ENCODE assay signal across 8 cellular contexts in the genomic region with DNA sequence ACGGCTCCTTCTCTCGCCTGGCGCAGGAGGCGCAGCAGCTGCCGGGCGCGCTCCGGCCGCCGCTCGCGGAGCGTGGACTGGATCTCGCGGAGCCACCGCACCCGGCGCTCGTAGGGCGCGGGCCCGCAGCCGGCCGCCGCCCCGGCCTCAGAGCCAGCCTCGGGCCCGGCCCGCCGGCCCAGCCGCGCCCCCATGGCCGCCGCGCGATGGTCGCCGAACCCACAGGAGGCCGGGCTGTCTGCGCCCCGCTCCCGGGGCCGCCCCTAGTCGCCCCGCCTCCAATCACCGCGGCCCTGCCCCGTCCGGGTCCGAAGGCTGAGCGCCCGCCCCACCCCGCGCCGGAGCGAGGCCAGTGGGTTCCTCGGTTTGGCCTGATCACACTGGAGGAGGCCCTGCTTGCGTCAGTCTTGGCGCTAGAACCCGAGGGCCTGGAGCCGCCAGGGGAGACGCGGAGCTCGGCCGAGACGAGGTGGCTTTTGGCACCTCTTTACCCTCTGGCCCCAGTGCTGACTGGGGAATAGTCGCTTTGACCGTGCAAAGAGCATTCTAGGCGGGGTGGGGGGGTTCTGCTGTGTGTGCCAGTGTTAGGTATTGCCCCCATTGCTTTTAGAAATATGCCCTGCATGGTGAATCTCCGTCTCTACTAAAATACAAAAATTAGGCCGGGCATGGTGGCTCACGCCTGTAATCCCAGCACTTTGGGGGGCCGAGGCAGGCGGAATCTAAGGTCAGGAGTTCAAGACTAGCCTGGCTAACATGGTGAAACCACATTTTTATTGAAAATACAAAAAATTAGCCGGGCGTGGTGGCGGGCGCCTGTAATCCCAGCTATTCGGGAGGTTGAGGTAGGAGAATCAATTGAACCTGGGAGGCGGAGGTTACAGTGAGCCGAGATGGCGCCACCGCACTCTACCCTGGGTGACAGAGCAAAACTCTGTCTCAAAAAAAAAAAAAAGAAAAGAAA. TPM values are rescaled to one million over a fixed set of nuclear protein-coding genes. Genes with fewer than 3 reads are reported as not detected.
A peak's percentile ranks its signal among the peaks of the same experiment; 100 is the strongest.
DNase-seq lines count a peak whose midpoint lies in the region; ATAC-seq and TF ChIP-seq lines count a peak whose summit lies in the region.

Gene LRRC75B (minus strand): TSS at position 228 of the 964 bp plus-strand sequence. CDS start 34 bp downstream, at position 194.

- H2AFZ ChIP-seq in SU-DHL-6 (ENCODE audit: low read depth, low read length, severe bottlenecking): no peak within 1 kb of the TSS

- H3K27ac ChIP-seq in SU-DHL-6 (ENCODE audit: low read depth, low read length) (no peak within 1 kb of the TSS), spleen (peak within 1 kb of the TSS in 7 of 8 donors; percentile 22 to 73 (median 61))

- no peaks in the 10 kb centered on the region for H3K9me3 Mint-ChIP-seq in dendritic cell treated with granulocyte-macrophage colony-stimulating factor and Interleukin-4, amounts not matched to agents 40 ng/mL and 50 ng/mL, for 4 days

- no peaks in the 10 kb centered on the region for H3K9me2 ChIP-seq in SU-DHL-6 (replicated peaks; ENCODE audit: insufficient read depth, low read length)

- H3K36me3 ChIP-seq in SU-DHL-6 (ENCODE audit: low read length) (no peaks in the 10 kb centered on the region), spleen (peaks cover 0 to 9% (median 0%) of the 10 kb centered on the region in 6 donors)

- peak; percentile 77 for ATAC-seq in GM19452 (IDR thresholded peaks at IDR 0.05; ENCODE audit: unreplicated experiment)
- peak; percentile 87 for ATAC-seq in left colon

- peaks cover 7% of the 10 kb centered on the region for H3K4me1 Mint-ChIP-seq in dendritic cell treated with granulocyte-macrophage colony-stimulating factor and Interleukin-4, amounts not matched to agents 40 ng/mL and 50 ng/mL, for 4 days (ENCODE audit: low read depth)

- H3K27ac Mint-ChIP-seq in dendritic cell treated with granulocyte-macrophage colony-stimulating factor and Interleukin-4, amounts not matched to agents 40 ng/mL and 50 ng/mL, for 4 days: peak within 1 kb of the TSS; percentile 73

- DNase-seq in DMS153 treated with DMSO at 0.1 percent for 48 hours (lab: John Stamatoyannopoulos, UW; ENCODE audit: unreplicated experiment) (peak; percentile 13), left colon (peak; percentile 92), spleen (peak; percentile 87), NCI-H524 treated with DMSO at 0.1 percent for 48 hours (lab: John Stamatoyannopoulos, UW) (no peak)

- no peaks in the 10 kb centered on the region for H3K27me3 ChIP-seq in SU-DHL-6 (ENCODE audit: low read length)
- H3K27me3 ChIP-seq in spleen (replicated peaks in 1 of 7): peaks cover 0 to 19% (median 0%) of the 10 kb centered on the region in 7 donors

- H3K4me1 ChIP-seq in spleen: peaks cover 0 to 23% (median 15%) of the 10 kb centered on the region in 6 donors

- intact Hi-C loops in dendritic cell treated with granulocyte-macrophage colony-stimulating factor and Interleukin-4, amounts not matched to agents 40 ng/mL and 50 ng/mL, for 4 days (cut with micrococcal nuclease): no loop called here
- intact Hi-C loops in left colon (cut with DNase I, micrococcal nuclease): no loop called here
- intact Hi-C loops in spleen (cut with DNase I; ENCODE audit: low total_unique reads): no loop called here

- no peak for TF ChIP-seq CTCF in SU-DHL-6 (IDR thresholded peaks at IDR 0.05; ENCODE audit: insufficient read depth, low read length, poor library complexity, severe bottlenecking)
- TF ChIP-seq CTCF in spleen (IDR thresholded peaks at IDR 0.05 in 8 of 11, conservative IDR thresholded peaks at IDR 0.05 in 3 of 11): no peak

- no peaks in the 10 kb centered on the region for H4K20me1 ChIP-seq in SU-DHL-6 (ENCODE audit: low read depth, low read length)

- TF ChIP-seq EP300 in Ishikawa (IDR thresholded peaks at IDR 0.05; ENCODE audit: borderline replicate concordance): no peak

- no peak for TF ChIP-seq POLR2A in spleen (IDR thresholded peaks at IDR 0.05)

- peaks cover 8% of the 10 kb centered on the region for H3K27me3 Mint-ChIP-seq in dendritic cell treated with granulocyte-macrophage colony-stimulating factor and Interleukin-4, amounts not matched to agents 40 ng/mL and 50 ng/mL, for 4 days

- WGBS in spleen, 5 donors: 16 to 26% (median 19%) methylated on average over 49 to 83 of the region's 83 CpGs

- H3K79me2 ChIP-seq in SU-DHL-6 (ENCODE audit: insufficient read depth, low read length): no peaks in the 10 kb centered on the region

- H3K9ac ChIP-seq in SU-DHL-6 (ENCODE audit: low read length): no peak within 1 kb of the TSS

- peak within 1 kb of the TSS; percentile 51 for H3K4me2 ChIP-seq in SU-DHL-6 (ENCODE audit: low read depth, low read length, poor library complexity, severe bottlenecking)

- no peaks in the 10 kb centered on the region for H3K9me3 ChIP-seq in SU-DHL-6 (ENCODE audit: insufficient read depth, low read length)
- H3K9me3 ChIP-seq in spleen: no peaks in the 10 kb centered on the region

- H3K4me3 Mint-ChIP-seq in dendritic cell treated with granulocyte-macrophage colony-stimulating factor and Interleukin-4, amounts not matched to agents 40 ng/mL and 50 ng/mL, for 4 days: peak within 1 kb of the TSS; percentile 79

- no peaks in the 10 kb centered on the region for H3K36me3 Mint-ChIP-seq in dendritic cell treated with granulocyte-macrophage colony-stimulating factor and Interleukin-4, amounts not matched to agents 40 ng/mL and 50 ng/mL, for 4 days (ENCODE audit: low read depth)

- no peak for TF ChIP-seq RAD21 in Ishikawa (IDR thresholded peaks at IDR 0.05; ENCODE audit: low read depth)

- no peaks in the 10 kb centered on the region for H3F3A ChIP-seq in SU-DHL-6 (ENCODE audit: insufficient read depth)

- H3K4me3 ChIP-seq in SU-DHL-6 (ENCODE audit: insufficient read depth, low read length, poor library complexity, severe bottlenecking) (peak within 1 kb of the TSS; percentile 37), spleen (peak within 1 kb of the TSS; percentile 31 to 77 (median 54))

TF ChIP-seq in Ishikawa, 13 proteins besides CTCF, POLR2A, EP300 and RAD21:
- TF ChIP-seq ZBTB7A (IDR thresholded peaks at IDR 0.05; ENCODE audit: low read depth) (peak; percentile 40; the same call in 1 of the 2 replicates), CREB1 (IDR thresholded peaks at IDR 0.05; ENCODE audit: low read depth) (no peak), EGR1 (IDR thresholded peaks at IDR 0.05) (no peak), FOXM1 (IDR thresholded peaks at IDR 0.05; ENCODE audit: borderline replicate concordance, low read depth) (no peak), NFIC (IDR thresholded peaks at IDR 0.05) (peak; percentile 46), CEBPB (IDR thresholded peaks at IDR 0.05) (peak; percentile 39; the same call in 1 of the 2 replicates), TCF12 (IDR thresholded peaks at IDR 0.05; ENCODE audit: low read depth) (peak; percentile 5; the same call in 1 of the 2 replicates), USF1 (IDR thresholded peaks at IDR 0.05) (no peak), YY1 (IDR thresholded peaks at IDR 0.05; ENCODE audit: low read depth) (no peak), TEAD4 (IDR thresholded peaks at IDR 0.05) (no peak), TAF1 (IDR thresholded peaks at IDR 0.05; ENCODE audit: low read depth) (peak; percentile 36; the same call in 1 of the 2 replicates)
- TF ChIP-seq, protein P1, sequence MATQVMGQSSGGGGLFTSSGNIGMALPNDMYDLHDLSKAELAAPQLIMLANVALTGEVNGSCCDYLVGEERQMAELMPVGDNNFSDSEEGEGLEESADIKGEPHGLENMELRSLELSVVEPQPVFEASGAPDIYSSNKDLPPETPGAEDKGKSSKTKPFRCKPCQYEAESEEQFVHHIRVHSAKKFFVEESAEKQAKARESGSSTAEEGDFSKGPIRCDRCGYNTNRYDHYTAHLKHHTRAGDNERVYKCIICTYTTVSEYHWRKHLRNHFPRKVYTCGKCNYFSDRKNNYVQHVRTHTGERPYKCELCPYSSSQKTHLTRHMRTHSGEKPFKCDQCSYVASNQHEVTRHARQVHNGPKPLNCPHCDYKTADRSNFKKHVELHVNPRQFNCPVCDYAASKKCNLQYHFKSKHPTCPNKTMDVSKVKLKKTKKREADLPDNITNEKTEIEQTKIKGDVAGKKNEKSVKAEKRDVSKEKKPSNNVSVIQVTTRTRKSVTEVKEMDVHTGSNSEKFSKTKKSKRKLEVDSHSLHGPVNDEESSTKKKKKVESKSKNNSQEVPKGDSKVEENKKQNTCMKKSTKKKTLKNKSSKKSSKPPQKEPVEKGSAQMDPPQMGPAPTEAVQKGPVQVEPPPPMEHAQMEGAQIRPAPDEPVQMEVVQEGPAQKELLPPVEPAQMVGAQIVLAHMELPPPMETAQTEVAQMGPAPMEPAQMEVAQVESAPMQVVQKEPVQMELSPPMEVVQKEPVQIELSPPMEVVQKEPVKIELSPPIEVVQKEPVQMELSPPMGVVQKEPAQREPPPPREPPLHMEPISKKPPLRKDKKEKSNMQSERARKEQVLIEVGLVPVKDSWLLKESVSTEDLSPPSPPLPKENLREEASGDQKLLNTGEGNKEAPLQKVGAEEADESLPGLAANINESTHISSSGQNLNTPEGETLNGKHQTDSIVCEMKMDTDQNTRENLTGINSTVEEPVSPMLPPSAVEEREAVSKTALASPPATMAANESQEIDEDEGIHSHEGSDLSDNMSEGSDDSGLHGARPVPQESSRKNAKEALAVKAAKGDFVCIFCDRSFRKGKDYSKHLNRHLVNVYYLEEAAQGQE (IDR thresholded peaks at IDR 0.05; ENCODE audit: low read depth): no peak
- TF ChIP-seq, protein P2, sequence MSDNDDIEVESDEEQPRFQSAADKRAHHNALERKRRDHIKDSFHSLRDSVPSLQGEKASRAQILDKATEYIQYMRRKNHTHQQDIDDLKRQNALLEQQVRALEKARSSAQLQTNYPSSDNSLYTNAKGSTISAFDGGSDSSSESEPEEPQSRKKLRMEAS (IDR thresholded peaks at IDR 0.05): peak; percentile 29; the same call in 1 of the 2 replicates

RNA-seq across cellular contexts. Expression of gene LRRC75B, which starts in this region (rescaled TPM):
- total RNA-seq in left colon (10 to 100 TPM in 1 of 2 donors, 1 to 10 TPM in 1; 9.5 to 15.2 TPM), spleen (1 to 10 TPM; 2.9 to 6.6 (median 5.3) TPM)
- polyA plus RNA-seq in spleen: 1 to 10 TPM; 3.4 to 6.7 (median 6.4) TPM
